In genomic region chr6:33628401-33628964, GRCh38 we compare ENCODE assay signal across 11 cellular contexts. TPM values are rescaled to one million over a fixed set of nuclear protein-coding genes. Genes with fewer than 3 reads are reported as not detected.
DNase-seq lines count a peak whose midpoint lies in the region; ATAC-seq lines count a peak whose summit lies in the region.
"Had no signal": no experiment of that assay in that cellular context is flagged by ENCODE, and none has a peak within 500 bp of the region (broad histone marks: within the 10 kb centered on the region; RNA-seq: fewer than 3 reads in every experiment).

No MANE protein-coding gene starts in this region.

- POLR2A ChIA-PET in naive thymus-derived CD8-positive, alpha-beta T cell (lab: Charles Lee): interaction anchor here (0.5 kb wide), 1 partner anchor 82 kb away, joined by 3 read pairs; no protein-coding TSS in a partner anchor

- no peaks in the 10 kb centered on the region for H3K27me3 Mint-ChIP-seq in naive thymus-derived CD8-positive, alpha-beta T cell
- H3K27me3 Mint-ChIP-seq: CD4-positive, CD25-positive, alpha-beta regulatory T cell had no signal

- ATAC-seq in naive thymus-derived CD8-positive, alpha-beta T cell: no peak
- ATAC-seq in GM19467 (IDR thresholded peaks at IDR 0.05; ENCODE audit: unreplicated experiment): no peak
- no peak for ATAC-seq in HG03196 (IDR thresholded peaks at IDR 0.05; ENCODE audit: unreplicated experiment)
- no peak for ATAC-seq in HG02840 (IDR thresholded peaks at IDR 0.05; ENCODE audit: low FRiP score, unreplicated experiment)

- H3K36me3 Mint-ChIP-seq in naive thymus-derived CD8-positive, alpha-beta T cell: peaks cover 0 to 24% (median 0%) of the 10 kb centered on the region in 3 donors

- peak overlapping the region in 7 of 10 donors; percentile 19 to 72 (median 40) for H3K27ac Mint-ChIP-seq in naive thymus-derived CD8-positive, alpha-beta T cell

- peaks cover 41 to 76% (median 52%) of the 10 kb centered on the region in 4 donors for H3K4me1 Mint-ChIP-seq in naive thymus-derived CD8-positive, alpha-beta T cell

- no peak overlapping the region for H3K4me3 Mint-ChIP-seq in naive thymus-derived CD8-positive, alpha-beta T cell

- H3K9me3 Mint-ChIP-seq in naive thymus-derived CD8-positive, alpha-beta T cell: no peaks in the 10 kb centered on the region
- H3K9me3 Mint-ChIP-seq: CD4-positive, CD25-positive, alpha-beta regulatory T cell had no signal

- peak; percentile 92 for DNase-seq in DMS53 treated with DMSO at 0.1 percent for 48 hours (lab: John Stamatoyannopoulos, UW; ENCODE audit: unreplicated experiment)
- peak; percentile 96 for DNase-seq in NCI-H146 treated with DMSO at 0.1 percent for 48 hours (lab: John Stamatoyannopoulos, UW; ENCODE audit: unreplicated experiment)
- DNase-seq in SHP77 treated with DMSO at 0.1 percent for 48 hours (lab: John Stamatoyannopoulos, UW): peak; percentile 32
- no peak for DNase-seq in naive thymus-derived CD8-positive, alpha-beta T cell
- no peak for DNase-seq in medulla oblongata (ENCODE audit: extremely low spot score)
- DNase-seq: CD4-positive, CD25-positive, alpha-beta regulatory T cell; nucleus accumbens; SIG-M5 had no signal

RNA-seq across cellular contexts. Expression of gene ITPR3, which starts 7.4 kb away (rescaled TPM):
- 10 to 100 TPM; 44.3 to 46.2 TPM for total RNA-seq in naive thymus-derived CD8-positive, alpha-beta T cell
- 1 to 10 TPM in 2 of 3 donors, under 1 TPM in 1; 0.98 to 4.9 (median 2.4) TPM for polyA plus RNA-seq in naive thymus-derived CD8-positive, alpha-beta T cell

RNA-seq across cellular contexts. Expression of gene BAK1, which starts 48.4 kb away (rescaled TPM):
- 10 to 100 TPM; 16.3 to 16.5 TPM for total RNA-seq in naive thymus-derived CD8-positive, alpha-beta T cell
- polyA plus RNA-seq in naive thymus-derived CD8-positive, alpha-beta T cell: 10 to 100 TPM; 11.8 to 20.9 (median 13.2) TPM

Comparison
In these comparisons a context has a peak if more than half of its experiments do, and no peak if none do; other contexts are left out.
1. DNase-seq: peak in DMS53 treated with DMSO at 0.1 percent for 48 hours (single experiment), NCI-H146 treated with DMSO at 0.1 percent for 48 hours (single experiment) and SHP77 treated with DMSO at 0.1 percent for 48 hours (single experiment); none in naive thymus-derived CD8-positive, alpha-beta T cell (0 of 10) and medulla oblongata (single experiment).